In the genomic region with DNA sequence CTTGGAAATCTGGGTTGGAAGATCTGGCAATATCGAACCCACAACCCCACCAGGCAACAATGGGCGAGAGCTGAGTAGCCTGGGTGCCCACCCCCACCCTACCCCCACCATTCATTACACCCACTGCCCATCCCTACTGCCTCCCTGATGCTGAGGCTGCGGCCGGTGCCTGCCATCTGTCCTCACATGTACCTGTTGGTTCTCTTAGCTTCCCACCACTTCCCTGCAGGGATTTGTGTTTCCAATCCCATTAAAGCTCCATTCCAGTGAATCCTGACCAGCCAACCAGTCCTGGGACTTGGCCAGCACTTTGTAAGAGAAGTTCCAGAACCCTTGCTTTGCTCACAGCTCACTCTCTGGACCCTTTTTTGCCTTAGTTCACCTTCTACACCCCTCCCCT, we compare ENCODE assay signal across 17 cellular contexts.
DNase-seq lines count a peak whose midpoint lies in the region; ATAC-seq and TF ChIP-seq lines count a peak whose summit lies in the region.
"Had no signal": no experiment of that assay in that cellular context is flagged by ENCODE, and none has a peak within 500 bp of the region (broad histone marks: within the 10 kb centered on the region; RNA-seq: fewer than 3 reads in every experiment).

No MANE protein-coding gene starts in this region.

- H3K79me1 ChIP-seq in H9 (ENCODE audit: insufficient read depth, low read depth, low read length, poor library complexity, severe bottlenecking), result no peaks in the 10 kb centered on the region
- H3K79me1 ChIP-seq in mesenchymal stem cell (replicated peaks; ENCODE audit: low read length, poor library complexity, severe bottlenecking), result no peaks in the 10 kb centered on the region

- H3K36me3 ChIP-seq in mesenchymal stem cell (ENCODE audit: control insufficient read depth in 1 of 2, insufficient read depth in 2 of 2, low read depth in 1 of 2, low read length in 2 of 2) (no peaks in the 10 kb centered on the region), PC-3 (ENCODE audit: low read depth, low read length) (no peaks in the 10 kb centered on the region)

- H2BK120ac ChIP-seq in H9 (ENCODE audit: low read depth, low read length, poor library complexity, severe bottlenecking) (no peak overlapping the region), mesenchymal stem cell (ENCODE audit: low read depth, low read length) (no peak overlapping the region)

- H4K20me1 ChIP-seq in H9 (ENCODE audit: control insufficient read depth, insufficient read depth, insufficient read length), result no peaks in the 10 kb centered on the region
- H4K20me1 ChIP-seq in PC-3 (ENCODE audit: low read length), result no peaks in the 10 kb centered on the region

- no peak overlapping the region for H3T11ph ChIP-seq in H9 (ENCODE audit: low read length)

- no TSS peak for BruUV-seq in PC-3 (replicated peaks; lab: Mats Ljungman, UMichigan)

- H2BK12ac ChIP-seq in H9 (ENCODE audit: insufficient read length, low read depth, low read length) (no peak overlapping the region), mesenchymal stem cell (ENCODE audit: low read length in 2 of 2) (peak overlapping the region in 1 of 2 experiments; percentile 29)

- H3K79me2 ChIP-seq in H9 (ENCODE audit: insufficient read depth, low read length) (no peaks in the 10 kb centered on the region), PC-3 (ENCODE audit: low read length) (no peaks in the 10 kb centered on the region)

- H2AK5ac ChIP-seq in H9 (ENCODE audit: insufficient read length, low read length) (no peak overlapping the region), mesenchymal stem cell (ENCODE audit: low read length, severe bottlenecking) (peak overlapping the region; percentile 57)

- H3K27me3 ChIP-seq in H9 (ENCODE audit: insufficient read depth, low read length) (no peaks in the 10 kb centered on the region), mesenchymal stem cell (ENCODE audit: control insufficient read depth in 1 of 2, insufficient read depth in 1 of 2, low read length in 2 of 2) (peaks cover 0 to 4% of the 10 kb centered on the region in 2 experiments), PC-3 (ENCODE audit: low read length) (no peaks in the 10 kb centered on the region)

- H3K27ac ChIP-seq in H9 (ENCODE audit: insufficient read length, low read depth, low read length), result no peak overlapping the region
- H3K27ac ChIP-seq in mesenchymal stem cell (ENCODE audit: low read length, poor library complexity, severe bottlenecking), result no peak overlapping the region
- no peak overlapping the region for H3K27ac ChIP-seq in PC-3 (ENCODE audit: low read length)
- H3K27ac ChIP-seq: 22Rv1, A549, C4-2B, GM23248, HL-60 had no signal

- no peaks in the 10 kb centered on the region for H3K23me2 ChIP-seq in H9 (ENCODE audit: insufficient read length, low read depth, low read length, poor library complexity, severe bottlenecking)

- H4K8ac ChIP-seq in H9 (replicated peaks; ENCODE audit: insufficient read length, low read depth, low read length) (no peak overlapping the region), mesenchymal stem cell (ENCODE audit: low read length) (no peak overlapping the region)

- no peak for ATAC-seq in PC-3
- ATAC-seq: A549 had no signal

- peaks cover 2 to 5% of the 10 kb centered on the region in 2 experiments for H3K9me3 Mint-ChIP-seq in H9
- H3K9me3 Mint-ChIP-seq in activated naive CD4-positive, alpha-beta T cell treated with anti-CD3 and anti-CD28 coated beads for 36 hours, result peaks cover 4% of the 10 kb centered on the region
- peaks cover 4% of the 10 kb centered on the region for H3K9me3 Mint-ChIP-seq in activated CD4-positive, alpha-beta T cell treated with anti-CD3 and anti-CD28 coated beads, Interleukin-2, amount 10 ng/mL, durations not matched to agents 7 days and 5 days

- no peaks in the 10 kb centered on the region for H3K9me2 ChIP-seq in PC-3 (replicated peaks; ENCODE audit: low read length)

- H4K91ac ChIP-seq in H9 (ENCODE audit: insufficient read length, low read depth, low read length), result no peak overlapping the region
- no peak overlapping the region for H4K91ac ChIP-seq in mesenchymal stem cell (ENCODE audit: low read length)

- H3K18ac ChIP-seq in H9 (ENCODE audit: insufficient read length, low read depth, low read length) (no peak overlapping the region), mesenchymal stem cell (ENCODE audit: low read depth in 1 of 2, low read length in 2 of 2) (no peak overlapping the region)

- H4K5ac ChIP-seq in H9 (ENCODE audit: insufficient read length, low read depth, low read length), result no peak overlapping the region

- no CpG with 5 or more reads among the region's 4 CpGs for WGBS in H9 (ENCODE audit: extremely low coverage, insufficient read length, low lambda C conversion rate)
- 93% methylated on average over 4 of the region's 4 CpGs for WGBS in mesenchymal stem cell

- no peak overlapping the region for H3K4me3 Mint-ChIP-seq in H9
- H3K4me3 Mint-ChIP-seq in activated naive CD4-positive, alpha-beta T cell treated with anti-CD3 and anti-CD28 coated beads for 36 hours, result no peak overlapping the region
- H3K4me3 Mint-ChIP-seq in activated CD4-positive, alpha-beta T cell treated with anti-CD3 and anti-CD28 coated beads, Interleukin-2, amount 10 ng/mL, durations not matched to agents 7 days and 5 days, result no peak overlapping the region
- H3K4me3 Mint-ChIP-seq: CD4-positive, alpha-beta T cell had no signal

- no peak overlapping the region for H2BK15ac ChIP-seq in H9 (ENCODE audit: low read depth, low read length)
- no peak overlapping the region for H2BK15ac ChIP-seq in mesenchymal stem cell (ENCODE audit: low read depth, poor library complexity, severe bottlenecking)

- H3K9ac ChIP-seq in H9 (ENCODE audit: extremely low read depth, insufficient read length, low read length), result no peak overlapping the region
- no peak overlapping the region for H3K9ac ChIP-seq in mesenchymal stem cell (ENCODE audit: low read length)
- H3K9ac ChIP-seq in PC-3 (ENCODE audit: low read length), result no peak overlapping the region
- H3K9ac ChIP-seq: GM23248 had no signal

- POLR2A ChIA-PET in activated CD4-positive, alpha-beta T cell treated with anti-CD3 and anti-CD28 coated beads, Interleukin-2, amount 10 ng/mL, durations not matched to agents 7 days and 5 days (lab: Charles Lee), result no interaction called here
- POLR2A ChIA-PET in PC-3 (lab: Charles Lee; ENCODE audit: unreplicated experiment), result no interaction called here

- H2BK5ac ChIP-seq in H9 (ENCODE audit: insufficient read length, low read length) (no peak overlapping the region), mesenchymal stem cell (ENCODE audit: low read depth, low read length, poor library complexity, severe bottlenecking) (no peak overlapping the region)

- H2AFZ ChIP-seq in H9 (ENCODE audit: low read length), result no peak overlapping the region
- no peak overlapping the region for H2AFZ ChIP-seq in mesenchymal stem cell (ENCODE audit: low read depth, low read length)
- no peak overlapping the region for H2AFZ ChIP-seq in PC-3 (ENCODE audit: low read length)
- H2AFZ ChIP-seq: GM23248 had no signal

- H3F3A ChIP-seq in PC-3 (ENCODE audit: low read length, unreplicated experiment), result no peaks in the 10 kb centered on the region

- H3K4me3 ChIP-seq in mesenchymal stem cell (ENCODE audit: insufficient read depth in 1 of 2, low read depth in 1 of 2, low read length in 2 of 2) (no peak overlapping the region), PC-3 (ENCODE audit: low read length) (no peak overlapping the region)
- H3K4me3 ChIP-seq: A549, GM23248 had no signal

- H3K14ac ChIP-seq in H9 (ENCODE audit: insufficient read depth, low read length) (no peak overlapping the region), mesenchymal stem cell (ENCODE audit: low read length in 2 of 2) (peak overlapping the region in 1 of 2 experiments; percentile 21)

- CTCF ChIA-PET in activated naive CD4-positive, alpha-beta T cell treated with anti-CD3 and anti-CD28 coated beads for 36 hours (lab: Charles Lee), result no interaction called here
- CTCF ChIA-PET in activated CD4-positive, alpha-beta T cell treated with anti-CD3 and anti-CD28 coated beads, Interleukin-2, amount 10 ng/mL, durations not matched to agents 7 days and 5 days (lab: Charles Lee), result no interaction called here
- CTCF ChIA-PET in PC-3 (lab: Charles Lee), result no interaction called here

- peaks cover 32% of the 10 kb centered on the region for H3K27me3 Mint-ChIP-seq in H9 (ENCODE audit: low read depth)
- peaks cover 10% of the 10 kb centered on the region for H3K27me3 Mint-ChIP-seq in activated naive CD4-positive, alpha-beta T cell treated with anti-CD3 and anti-CD28 coated beads for 36 hours (ENCODE audit: low read depth)
- peaks cover 8% of the 10 kb centered on the region for H3K27me3 Mint-ChIP-seq in activated CD4-positive, alpha-beta T cell treated with anti-CD3 and anti-CD28 coated beads, Interleukin-2, amount 10 ng/mL, durations not matched to agents 7 days and 5 days

- H3K27ac Mint-ChIP-seq in H9, result peak overlapping the region in 2 of 3 experiments; percentile 16 to 51; a peak in 1 of 7 replicates
- H3K27ac Mint-ChIP-seq in activated naive CD4-positive, alpha-beta T cell treated with anti-CD3 and anti-CD28 coated beads for 36 hours, result no peak overlapping the region
- H3K27ac Mint-ChIP-seq in activated CD4-positive, alpha-beta T cell treated with anti-CD3 and anti-CD28 coated beads, Interleukin-2, amount 10 ng/mL, durations not matched to agents 7 days and 5 days, result no peak overlapping the region
- H3K27ac Mint-ChIP-seq: CD4-positive, alpha-beta T cell had no signal

- H3K4me1 Mint-ChIP-seq in H9, result peaks cover 48 to 50% of the 10 kb centered on the region in 2 experiments
- no peaks in the 10 kb centered on the region for H3K4me1 Mint-ChIP-seq in activated naive CD4-positive, alpha-beta T cell treated with anti-CD3 and anti-CD28 coated beads for 36 hours (ENCODE audit: low read depth)
- H3K4me1 Mint-ChIP-seq in activated CD4-positive, alpha-beta T cell treated with anti-CD3 and anti-CD28 coated beads, Interleukin-2, amount 10 ng/mL, durations not matched to agents 7 days and 5 days, result no peaks in the 10 kb centered on the region

- no peak overlapping the region for H3K23ac ChIP-seq in H9 (ENCODE audit: insufficient read length, low read depth, low read length)
- no peak overlapping the region for H3K23ac ChIP-seq in mesenchymal stem cell (ENCODE audit: low read length in 2 of 2)

- no peak for TF ChIP-seq CTCF in H9 (conservative IDR thresholded peaks at IDR 0.05)
- TF ChIP-seq CTCF in PC-3 (conservative IDR thresholded peaks at IDR 0.05; ENCODE audit: low read depth, low read length), result no peak

- H3K9me3 ChIP-seq in H9 (ENCODE audit: control insufficient read depth, low read depth, low read length) (no peaks in the 10 kb centered on the region), mesenchymal stem cell (ENCODE audit: control insufficient read depth, low read length) (peaks cover 11% of the 10 kb centered on the region), PC-3 (ENCODE audit: low read length) (no peaks in the 10 kb centered on the region)
- H3K9me3 ChIP-seq: Caco-2 had no signal

- intact Hi-C loops in activated naive CD4-positive, alpha-beta T cell treated with anti-CD3 and anti-CD28 coated beads for 36 hours (cut with micrococcal nuclease), result no loop called here
- intact Hi-C loops in PC-3 (cut with micrococcal nuclease), result no loop called here

- no peak overlapping the region for H3K56ac ChIP-seq in H9 (ENCODE audit: insufficient read length, low read depth, low read length)

- H2BK20ac ChIP-seq in H9 (ENCODE audit: low read depth, low read length, poor library complexity, severe bottlenecking), result no peak overlapping the region

- H3K4ac ChIP-seq in H9 (ENCODE audit: low read depth, low read length), result no peak overlapping the region
- no peak overlapping the region for H3K4ac ChIP-seq in mesenchymal stem cell (ENCODE audit: low read depth in 1 of 2, low read length in 2 of 2)

- H3K4me1 ChIP-seq in H9 (ENCODE audit: insufficient read depth, low read length) (peaks cover 10% of the 10 kb centered on the region), mesenchymal stem cell (ENCODE audit: control insufficient read depth, insufficient read depth, low read depth, low read length) (peaks cover 12% of the 10 kb centered on the region), PC-3 (ENCODE audit: insufficient read depth, low read length) (no peaks in the 10 kb centered on the region)
- H3K4me1 ChIP-seq: A549, Caco-2 had no signal

- peak; percentile 4 to 18 for DNase-seq in NCI-H524 (lab: John Stamatoyannopoulos, UW)
- no peak for DNase-seq in NCI-H524 treated with DMSO at 0.1 percent for 48 hours (lab: John Stamatoyannopoulos, UW)
- DNase-seq in H9, result no peak
- peak; percentile 62 for DNase-seq in NCI-H82 treated with DMSO at 0.1 percent for 48 hours (lab: John Stamatoyannopoulos, UW; ENCODE audit: unreplicated experiment)
- DNase-seq in mesenchymal stem cell, result no peak
- DNase-seq in activated naive CD4-positive, alpha-beta T cell treated with anti-CD3 and anti-CD28 coated beads for 36 hours, result no peak
- no peak for DNase-seq in activated CD4-positive, alpha-beta T cell treated with anti-CD3 and anti-CD28 coated beads, Interleukin-2, amount 10 ng/mL, durations not matched to agents 7 days and 5 days
- no peak for DNase-seq in PC-3
- DNase-seq: AML-193; Caco-2; CD4-positive, alpha-beta T cell; GM23248; HCEC 1CT had no signal

- no peak overlapping the region for H3K4me2 ChIP-seq in H9 (ENCODE audit: insufficient read depth, insufficient read length, low read length)
- no peak overlapping the region for H3K4me2 ChIP-seq in mesenchymal stem cell (ENCODE audit: low read length, poor library complexity, severe bottlenecking)
- no peak overlapping the region for H3K4me2 ChIP-seq in PC-3 (ENCODE audit: low read length)
- H3K4me2 ChIP-seq: A549 had no signal

- peaks cover 0 to 3% (median 1%) of the 10 kb centered on the region in 3 experiments; a peak in 4 of 7 replicates for H3K36me3 Mint-ChIP-seq in H9 (ENCODE audit: insufficient read depth in 1 of 3, low read depth in 3 of 3)
- no peaks in the 10 kb centered on the region for H3K36me3 Mint-ChIP-seq in activated naive CD4-positive, alpha-beta T cell treated with anti-CD3 and anti-CD28 coated beads for 36 hours (ENCODE audit: low read depth)
- H3K36me3 Mint-ChIP-seq in activated CD4-positive, alpha-beta T cell treated with anti-CD3 and anti-CD28 coated beads, Interleukin-2, amount 10 ng/mL, durations not matched to agents 7 days and 5 days (ENCODE audit: low read depth), result no peaks in the 10 kb centered on the region

Comparison
In these comparisons a context has a peak if more than half of its experiments do, and no peak if none do; other contexts are left out.
1. DNase-seq: peak in NCI-H524 (2 of 2) and NCI-H82 treated with DMSO at 0.1 percent for 48 hours (single experiment); none in NCI-H524 treated with DMSO at 0.1 percent for 48 hours (single experiment), H9 (single experiment), mesenchymal stem cell (single experiment), activated naive CD4-positive, alpha-beta T cell treated with anti-CD3 and anti-CD28 coated beads for 36 hours (single experiment), activated CD4-positive, alpha-beta T cell treated with anti-CD3 and anti-CD28 coated beads, Interleukin-2, amount 10 ng/mL, durations not matched to agents 7 days and 5 days (single experiment) and PC-3 (single experiment).
2. H3K27ac Mint-ChIP-seq: peak in H9 (2 of 3); none in activated naive CD4-positive, alpha-beta T cell treated with anti-CD3 and anti-CD28 coated beads for 36 hours (single experiment) and activated CD4-positive, alpha-beta T cell treated with anti-CD3 and anti-CD28 coated beads, Interleukin-2, amount 10 ng/mL, durations not matched to agents 7 days and 5 days (single experiment).